In genomic region chr3:183883291-183884096, GRCh38 we compare ENCODE assay signal across 9 cellular contexts. TPM values are rescaled to one million over a fixed set of nuclear protein-coding genes. Genes with fewer than 3 reads are reported as not detected.
DNase-seq lines count a peak whose midpoint lies in the region; ATAC-seq and TF ChIP-seq lines count a peak whose summit lies in the region.
"Had no signal": no experiment of that assay in that cellular context is flagged by ENCODE, and none has a peak within 500 bp of the region (broad histone marks: within the 10 kb centered on the region; RNA-seq: fewer than 3 reads in every experiment).

No MANE protein-coding gene starts in this region.

- H3K27me3 ChIP-seq in BJ (ENCODE audit: control insufficient read depth, insufficient read depth, low read length) (no peaks in the 10 kb centered on the region), MG63 (no peaks in the 10 kb centered on the region), dorsolateral prefrontal cortex (no peaks in the 10 kb centered on the region)

- peak overlapping the region in 4 of 59 donors; percentile 78 to 90 (median 88) for H3K27ac ChIP-seq in dorsolateral prefrontal cortex

- CTCF ChIA-PET in BJ (lab: Yijun Ruan, JAX) = interaction anchor here (0.9 to 3.5 kb wide), 5 partner anchors 12 to 404 kb away, joined by 5 to 41 read pairs (median 7); partner anchors contain the start of gene MAP6D1

- DNase-seq in BJ (ENCODE audit: low read depth) (no peak), MG63 (no peak), dorsolateral prefrontal cortex (no peak), NK-92 (lab: John Stamatoyannopoulos, UW; ENCODE audit: unreplicated experiment) (no peak), DMS153 treated with DMSO at 0.1 percent for 48 hours (lab: John Stamatoyannopoulos, UW; ENCODE audit: unreplicated experiment) (no peak), NCI-H2171 treated with DMSO at 0.1 percent for 48 hours (lab: John Stamatoyannopoulos, UW) (no peak)
- DNase-seq: NCI-H510A treated with DMSO at 0.1 percent for 48 hours had no signal

- H3K27me3 Mint-ChIP-seq in nephron (ENCODE audit: low read depth) = peaks cover 10% of the 10 kb centered on the region

- no peaks in the 10 kb centered on the region for H3K9me3 ChIP-seq in MG63

- no peak for ATAC-seq in GM18498 (IDR thresholded peaks at IDR 0.05; ENCODE audit: unreplicated experiment)

- H3K36me3 ChIP-seq in BJ (ENCODE audit: control insufficient read depth, insufficient read depth, low read length) (no peaks in the 10 kb centered on the region), MG63 (peaks cover 22% of the 10 kb centered on the region)

- no peaks in the 10 kb centered on the region for H3K9me3 Mint-ChIP-seq in nephron

- H3K4me3 ChIP-seq in BJ (ENCODE audit: low read depth, low read length) = peak overlapping the region; percentile 98
- peak overlapping the region; percentile 86 for H3K4me3 ChIP-seq in MG63
- peak overlapping the region; percentile 57 to 100 (median 94) for H3K4me3 ChIP-seq in dorsolateral prefrontal cortex

- POLR2A ChIA-PET in BJ (lab: Charles Lee) = no interaction called here

- intact Hi-C loops in dorsolateral prefrontal cortex (cut with DNase I) = loop anchor here (1.0 to 5.0 kb wide), 3 partner anchors 56 to 381 kb away; partner anchors contain the start of gene MAP6D1 (in 1 of the 2)

- H3K27ac Mint-ChIP-seq in nephron = peak overlapping the region; percentile 89 to 91 (median 90)

- peaks cover 3% of the 10 kb centered on the region for H3K36me3 Mint-ChIP-seq in nephron (ENCODE audit: low read depth)

- H3K4me3 Mint-ChIP-seq in nephron = peak overlapping the region; percentile 97 to 100 (median 98)

- H3K4me1 Mint-ChIP-seq in nephron = peaks cover 33% of the 10 kb centered on the region

- TF ChIP-seq CTCF in BJ (IDR thresholded peaks at IDR 0.05; ENCODE audit: insufficient read depth, low read depth, low read length) (no peak), dorsolateral prefrontal cortex (IDR thresholded peaks at IDR 0.05 in 54 of 56, conservative IDR thresholded peaks at IDR 0.05 in 2 of 56; ENCODE audit: low read depth in 1 of 56, partially characterized antibody in 56 of 56) (no peak), nephron (IDR thresholded peaks at IDR 0.05; ENCODE audit: unreplicated experiment in 3 of 3) (no peak)

RNA-seq across cellular contexts. Expression of gene PARL, which starts 1.2 kb away (rescaled TPM):
- 33.3 and 41.3 TPM in 2 replicates for polyA plus RNA-seq in BJ (2011; rRNA removed)
- 11.7 and 12.8 TPM in 2 replicates for polyA minus RNA-seq in BJ (2011; rRNA and poly(A)+ RNA removed)
- 55.7 and 75.9 TPM in 2 replicates for total RNA-seq in MG63 (2014; rRNA removed; shearing (Covaris generic); ENCODE audit: low replicate concordance)
- total RNA-seq in dorsolateral prefrontal cortex = 10 to 100 TPM; 21.2 to 63.1 (median 43.9) TPM

RNA-seq across cellular contexts. Expression of gene MAP6D1, which starts 58.1 kb away (rescaled TPM):
- polyA plus RNA-seq in BJ (2011; rRNA removed) = 3.9 and 5.0 TPM in 2 replicates
- 0.31 and 0.47 TPM in 2 replicates for polyA minus RNA-seq in BJ (2011; rRNA and poly(A)+ RNA removed)
- total RNA-seq in MG63 (2014; rRNA removed; shearing (Covaris generic); ENCODE audit: low replicate concordance) = 3.1 TPM in 1 of 2 replicates, not detected in the other
- total RNA-seq in dorsolateral prefrontal cortex = 100 to 1,000 TPM in 6 of 120 experiments, 10 to 100 TPM in 114; 22.2 to 201 (median 55.1) TPM
